Comparison of ENCODE assay signal across 1 cellular context in the genomic region with DNA sequence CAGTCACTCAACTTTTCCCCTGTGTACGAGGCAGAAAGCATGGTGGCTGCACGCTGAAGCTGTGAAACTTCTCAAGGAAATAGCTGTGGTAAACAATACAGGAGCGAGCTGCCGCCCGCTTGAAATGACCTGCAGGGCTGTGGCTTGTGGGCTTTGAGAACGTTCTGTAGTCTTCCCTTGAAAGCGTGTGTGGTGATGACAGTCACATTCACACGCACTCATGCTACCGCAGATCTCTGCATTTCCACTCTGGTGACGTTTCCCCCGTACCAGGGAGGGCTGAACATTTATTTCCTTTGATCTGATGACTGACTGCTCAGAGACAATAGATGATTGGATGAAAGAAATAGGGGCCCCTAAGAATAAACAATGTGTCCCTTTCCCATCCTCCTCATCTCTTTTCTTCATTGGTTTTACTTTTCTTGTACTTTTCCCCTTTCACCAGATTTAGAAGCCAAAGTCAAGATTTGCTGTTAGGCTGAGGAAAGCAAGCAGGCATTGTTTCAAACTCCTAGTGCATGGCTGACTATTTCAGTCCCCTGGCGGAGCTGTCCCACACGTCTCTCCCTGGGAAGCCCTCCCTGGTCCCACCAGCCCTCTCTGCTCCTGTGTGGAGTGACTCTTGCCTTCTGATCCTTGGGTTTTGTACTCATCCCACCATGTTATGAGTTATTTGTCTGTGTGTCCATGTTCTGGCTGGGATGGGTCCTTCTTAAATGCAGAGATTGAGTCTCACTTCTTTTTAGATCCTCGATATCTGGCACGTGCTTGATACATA.
TF ChIP-seq lines count a peak whose summit lies in the region.

No MANE protein-coding gene starts in this region.

TF ChIP-seq in H1, 55 proteins besides CTCF, POLR2A, EP300 and RAD21:
- TF ChIP-seq TEAD4 (IDR thresholded peaks at IDR 0.05; ENCODE audit: low read depth, low read length) (no peak), EZH2 (IDR thresholded peaks at IDR 0.05; ENCODE audit: low read depth, low read length, severe bottlenecking) (no peak), BRCA1 (IDR thresholded peaks at IDR 0.05; ENCODE audit: low read depth, low read length) (no peak), TCF12 (IDR thresholded peaks at IDR 0.05; ENCODE audit: low read depth, low read length) (no peak), TAF7 (optimal IDR thresholded peaks at IDR 0.05; ENCODE audit: borderline replicate concordance, low read depth, low read length) (no peak), YY1 (IDR thresholded peaks at IDR 0.05; ENCODE audit: low read depth, low read length) (no peak), SIRT6 (IDR thresholded peaks at IDR 0.05; ENCODE audit: low read length) (no peak), TBP (IDR thresholded peaks at IDR 0.05; ENCODE audit: low read depth, low read length) (no peak)
- TF ChIP-seq, protein P1, sequence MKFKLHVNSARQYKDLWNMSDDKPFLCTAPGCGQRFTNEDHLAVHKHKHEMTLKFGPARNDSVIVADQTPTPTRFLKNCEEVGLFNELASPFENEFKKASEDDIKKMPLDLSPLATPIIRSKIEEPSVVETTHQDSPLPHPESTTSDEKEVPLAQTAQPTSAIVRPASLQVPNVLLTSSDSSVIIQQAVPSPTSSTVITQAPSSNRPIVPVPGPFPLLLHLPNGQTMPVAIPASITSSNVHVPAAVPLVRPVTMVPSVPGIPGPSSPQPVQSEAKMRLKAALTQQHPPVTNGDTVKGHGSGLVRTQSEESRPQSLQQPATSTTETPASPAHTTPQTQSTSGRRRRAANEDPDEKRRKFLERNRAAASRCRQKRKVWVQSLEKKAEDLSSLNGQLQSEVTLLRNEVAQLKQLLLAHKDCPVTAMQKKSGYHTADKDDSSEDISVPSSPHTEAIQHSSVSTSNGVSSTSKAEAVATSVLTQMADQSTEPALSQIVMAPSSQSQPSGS (IDR thresholded peaks at IDR 0.05; ENCODE audit: low read length), result no peak
